ENCODE assay signal across 8 cellular contexts in the genomic region with DNA sequence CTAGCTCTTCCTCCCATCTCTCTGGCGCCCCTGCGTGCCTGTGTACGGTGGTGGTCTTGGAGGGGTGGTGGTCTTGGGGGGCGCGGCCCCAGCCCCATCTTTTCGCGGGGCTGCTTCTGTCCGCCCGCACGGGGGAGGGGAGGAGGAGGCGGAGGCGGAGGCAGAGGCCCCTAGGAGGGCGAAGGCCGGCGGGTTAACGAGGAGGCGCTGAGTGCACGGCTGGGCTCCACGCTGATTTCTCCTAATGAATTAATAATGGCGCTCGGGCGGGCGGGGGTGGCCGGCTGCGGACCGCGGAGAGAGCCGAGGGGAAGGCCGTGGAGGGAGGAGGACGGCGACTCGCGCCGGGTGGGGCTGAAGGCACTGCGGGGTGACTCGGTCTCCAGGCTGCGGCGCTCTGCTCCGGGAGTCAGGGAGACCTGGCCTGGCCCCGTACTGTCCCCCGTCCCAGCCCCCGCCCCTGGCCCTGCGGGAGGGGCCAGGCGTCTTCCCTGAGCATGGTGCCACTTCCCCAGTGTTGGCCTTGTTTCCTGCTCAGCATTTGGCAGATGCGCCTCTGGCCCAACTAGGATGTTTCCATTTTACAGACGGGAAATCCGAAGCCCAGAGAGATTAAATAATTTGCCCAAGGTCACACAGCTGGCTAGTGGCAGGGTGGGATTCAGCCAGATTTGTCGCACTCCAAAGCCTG. TPM values are rescaled to one million over a fixed set of nuclear protein-coding genes. Genes with fewer than 3 reads are reported as not detected.
DNase-seq lines count a peak whose midpoint lies in the region; ATAC-seq and TF ChIP-seq lines count a peak whose summit lies in the region.

No MANE protein-coding gene starts in this region.

- DNase-seq in DMS53 (lab: John Stamatoyannopoulos, UW) (peak; percentile 77), DMS53 treated with DMSO at 0.1 percent for 48 hours (lab: John Stamatoyannopoulos, UW; ENCODE audit: unreplicated experiment) (no peak), PC-3 (peak; percentile 17), epidermal melanocyte (ENCODE audit: insufficient read length, low spot score) (peak; percentile 60), GM19240 (ENCODE audit: insufficient read length, low spot score) (no peak), UCSD-AML1 (lab: John Stamatoyannopoulos, UW; ENCODE audit: unreplicated experiment) (no peak), T1000 (lab: John Stamatoyannopoulos, UW) (no peak)

- no peaks in the 10 kb centered on the region for H3F3A ChIP-seq in PC-3 (ENCODE audit: low read length, unreplicated experiment)

- H3K4me3 ChIP-seq in PC-3 (ENCODE audit: low read length) (peak overlapping the region; percentile 66), mucosa of rectum (ENCODE audit: low read length in 2 of 2) (peak overlapping the region; percentile 54 to 61)

- H3K36me3 ChIP-seq in PC-3 (ENCODE audit: low read depth, low read length), result no peaks in the 10 kb centered on the region
- no peaks in the 10 kb centered on the region for H3K36me3 ChIP-seq in mucosa of rectum (ENCODE audit: control insufficient read depth in 2 of 2, insufficient read depth in 2 of 2, low read length in 2 of 2)

- H3K4me2 ChIP-seq in PC-3 (ENCODE audit: low read length), result peak overlapping the region; percentile 87

- H3K27ac ChIP-seq in PC-3 (ENCODE audit: low read length) (no peak overlapping the region), mucosa of rectum (ENCODE audit: low read depth in 2 of 2, low read length in 2 of 2) (no peak overlapping the region)

- no peak for TF ChIP-seq CTCF in PC-3 (conservative IDR thresholded peaks at IDR 0.05; ENCODE audit: low read depth, low read length)

- intact Hi-C loops in PC-3 (cut with micrococcal nuclease), result no loop called here

- peak overlapping the region; percentile 85 for H2AFZ ChIP-seq in PC-3 (ENCODE audit: low read length)

- no TSS peak for BruUV-seq in PC-3 (replicated peaks; lab: Mats Ljungman, UMichigan)

- CTCF ChIA-PET in PC-3 (lab: Charles Lee), result no interaction called here

- peak; percentile 62 for ATAC-seq in PC-3

- peak overlapping the region; percentile 31; the same call in 1 of the 2 replicates for H3K9ac ChIP-seq in PC-3 (ENCODE audit: low read length)
- peak overlapping the region in 1 of 2 donors; percentile 21 for H3K9ac ChIP-seq in mucosa of rectum (ENCODE audit: low read depth in 1 of 2, low read length in 2 of 2)

- POLR2A ChIA-PET in PC-3 (lab: Charles Lee; ENCODE audit: unreplicated experiment), result no interaction called here

- H3K4me1 ChIP-seq in PC-3 (ENCODE audit: insufficient read depth, low read length) (0 out of 2 replicates have a peak, but pooled peaks cover 4% of the 10 kb centered on the region), mucosa of rectum (ENCODE audit: control insufficient read depth in 2 of 2, insufficient read depth in 2 of 2, low read length in 2 of 2) (peaks cover 0 to 9% of the 10 kb centered on the region in 2 donors)

- no peaks in the 10 kb centered on the region for H3K9me3 ChIP-seq in PC-3 (ENCODE audit: low read length)
- no peaks in the 10 kb centered on the region for H3K9me3 ChIP-seq in mucosa of rectum (ENCODE audit: control insufficient read depth in 2 of 2, low read length in 2 of 2)

- H3K27me3 ChIP-seq in PC-3 (ENCODE audit: low read length), result no peaks in the 10 kb centered on the region
- H3K27me3 ChIP-seq in mucosa of rectum (ENCODE audit: control insufficient read depth in 2 of 2, insufficient read depth in 2 of 2, low read length in 2 of 2), result peaks cover 6 to 12% of the 10 kb centered on the region in 2 donors

- H3K79me2 ChIP-seq in PC-3 (ENCODE audit: low read length), result no peaks in the 10 kb centered on the region

- H3K9me2 ChIP-seq in PC-3 (replicated peaks; ENCODE audit: low read length), result no peaks in the 10 kb centered on the region

- no peaks in the 10 kb centered on the region for H4K20me1 ChIP-seq in PC-3 (ENCODE audit: low read length)

RNA-seq across cellular contexts. Expression of a gene that starts 6.0 kb away (rescaled TPM):
- total RNA-seq in PC-3 (2014; rRNA removed), result 1.4 and 1.8 TPM in 2 replicates

Comparison
In these comparisons a context has a peak if more than half of its experiments do, and no peak if none do; other contexts are left out.
1. DNase-seq: peak in DMS53 (single experiment), PC-3 (single experiment) and epidermal melanocyte (single experiment); none in DMS53 treated with DMSO at 0.1 percent for 48 hours (single experiment), GM19240 (single experiment), UCSD-AML1 (single experiment) and T1000 (single experiment).